In genomic region chr17:77116371-77116860, GRCh38 we compare ENCODE assay signal across 19 cellular contexts. TPM values are rescaled to one million over a fixed set of nuclear protein-coding genes. Genes with fewer than 3 reads are reported as not detected.
DNase-seq lines count a peak whose midpoint lies in the region; ATAC-seq and TF ChIP-seq lines count a peak whose summit lies in the region.
"Had no signal": no experiment of that assay in that cellular context is flagged by ENCODE, and none has a peak within 500 bp of the region (broad histone marks: within the 10 kb centered on the region; RNA-seq: fewer than 3 reads in every experiment).

No MANE protein-coding gene starts in this region.

- POLR2A ChIA-PET in Panc1 (lab: Charles Lee), result no interaction called here

- WGBS in testis, 2 donors, result 38 to 64% methylated on average over 3 of the region's 3 CpGs

- CTCF ChIA-PET in Panc1 (lab: Charles Lee), result interaction anchor here (0.9 kb wide), 1 partner anchor 55 kb away, joined by 3 read pairs; no protein-coding TSS in a partner anchor

- H3K4me1 Mint-ChIP-seq in nephron (peaks cover 45% of the 10 kb centered on the region), HFFc6 (ENCODE audit: low read depth) (peaks cover 10% of the 10 kb centered on the region)

- BruUV-seq in Panc1 (replicated peaks; lab: Mats Ljungman, UMichigan), result no TSS peak

- H3K4me1 ChIP-seq in Panc1 (ENCODE audit: control insufficient read depth, insufficient read depth, low read length) (peaks cover 27% of the 10 kb centered on the region), testis (peaks cover 25% of the 10 kb centered on the region)

- peak overlapping the region; percentile 41 to 99 (median 66) for H3K27ac Mint-ChIP-seq in nephron
- no peak overlapping the region for H3K27ac Mint-ChIP-seq in HFFc6
- H3K27ac Mint-ChIP-seq: stimulated activated naive CD8-positive, alpha-beta T cell treated with anti-CD3 and anti-CD28 coated beads, Interleukin-15, Interleukin-2, amounts not matched to agents 100 ng/mL and 50 ng/mL, for 24 hours had no signal

- TF ChIP-seq CTCF in Panc1 (IDR thresholded peaks at IDR 0.05) (no peak), nephron (IDR thresholded peaks at IDR 0.05; ENCODE audit: unreplicated experiment in 3 of 3) (no peak), testis (IDR thresholded peaks at IDR 0.05) (no peak), HFFc6 (IDR thresholded peaks at IDR 0.05) (no peak)

- no peak overlapping the region for H3K4me3 ChIP-seq in Panc1 (ENCODE audit: low read depth in 2 of 2, low read length in 2 of 2)
- H3K4me3 ChIP-seq in testis, result no peak overlapping the region
- H3K4me3 ChIP-seq: coronary artery had no signal

- ATAC-seq in Panc1 (no peak), HG03378 (IDR thresholded peaks at IDR 0.05; ENCODE audit: unreplicated experiment) (no peak)

- H3K27me3 Mint-ChIP-seq in nephron (ENCODE audit: low read depth) (no peaks in the 10 kb centered on the region), HFFc6 (ENCODE audit: insufficient read depth) (peaks cover 1% of the 10 kb centered on the region; the same call in 1 of the 2 replicates)
- H3K27me3 Mint-ChIP-seq: stimulated activated naive CD8-positive, alpha-beta T cell treated with anti-CD3 and anti-CD28 coated beads, Interleukin-15, Interleukin-2, amounts not matched to agents 100 ng/mL and 50 ng/mL, for 24 hours had no signal

- no peak for DNase-seq in Panc1 (ENCODE audit: low read depth, low spot score)
- DNase-seq in dermis blood vessel endothelial cell, result peak; percentile 92
- no peak for DNase-seq in testis
- DNase-seq in mucosa of gallbladder (ENCODE audit: low spot score), result no peak
- no peak for DNase-seq in NCI-H1694 treated with DMSO at 0.1 percent for 48 hours (lab: John Stamatoyannopoulos, UW)
- DNase-seq in HFFc6, result no peak
- DNase-seq: activated CD4-positive, CD25-positive, alpha-beta regulatory T cell treated with anti-CD3 and anti-CD28 coated beads, Interleukin-2, amount 50 U/mL, for 72 hours; activated effector memory CD4-positive, alpha-beta T cell treated with Interleukin-2 at 50 U/mL for 16 hours; EL; islet precursor cell; KG1; SHP77 treated with DMSO at 0.1 percent for 48 hours; stimulated activated CD4-positive, alpha-beta T cell treated with anti-CD3 and anti-CD28 coated beads, Interleukin-15, amount 100 ng/mL, for 24 hours; T-helper 2 cell had no signal

- H3K36me3 ChIP-seq in Panc1 (ENCODE audit: control insufficient read depth, insufficient read depth, low read length) (no peaks in the 10 kb centered on the region), testis (ENCODE audit: low read depth, missing control alignments) (no peaks in the 10 kb centered on the region)

- intact Hi-C loops in Panc1 (cut with micrococcal nuclease; ENCODE audit: unreplicated experiment), result no loop called here
- intact Hi-C loops in testis (cut with DNase I; ENCODE audit: low total_unique reads), result no loop called here

- H3K9me3 Mint-ChIP-seq in nephron (no peaks in the 10 kb centered on the region), HFFc6 (no peaks in the 10 kb centered on the region)
- H3K9me3 Mint-ChIP-seq: stimulated activated naive CD8-positive, alpha-beta T cell treated with anti-CD3 and anti-CD28 coated beads, Interleukin-15, Interleukin-2, amounts not matched to agents 100 ng/mL and 50 ng/mL, for 24 hours had no signal

- H3K27me3 ChIP-seq in Panc1 (ENCODE audit: control insufficient read depth, insufficient read depth, low read length) (no peaks in the 10 kb centered on the region), testis (no peaks in the 10 kb centered on the region)

- peak overlapping the region in 1 of 3 experiments; percentile 21 for H3K4me3 Mint-ChIP-seq in nephron
- no peak overlapping the region for H3K4me3 Mint-ChIP-seq in HFFc6
- H3K4me3 Mint-ChIP-seq: stimulated activated naive CD8-positive, alpha-beta T cell treated with anti-CD3 and anti-CD28 coated beads, Interleukin-15, Interleukin-2, amounts not matched to agents 100 ng/mL and 50 ng/mL, for 24 hours had no signal

- in situ Hi-C loops in Panc1 (cut with HindIII; ENCODE audit: low pct_unique_long_range_greater_than_20kb, low sequenced_read_pairs), result no loop called here

- TF ChIP-seq POLR2A in testis (IDR thresholded peaks at IDR 0.05), result no peak

- H3K27ac ChIP-seq in Panc1 (ENCODE audit: low read length) (peak overlapping the region; percentile 95), testis (peak overlapping the region; percentile 25 to 64)
- H3K27ac ChIP-seq: HL-60 had no signal

- H3K9me3 ChIP-seq in Panc1 (ENCODE audit: control insufficient read depth, insufficient read depth, low read depth, low read length), result no peaks in the 10 kb centered on the region
- H3K9me3 ChIP-seq in testis, result no peaks in the 10 kb centered on the region

- H3K36me3 Mint-ChIP-seq in nephron (ENCODE audit: low read depth) (no peaks in the 10 kb centered on the region), HFFc6 (ENCODE audit: low read depth) (no peaks in the 10 kb centered on the region)

RNA-seq across cellular contexts. Expression of gene SEC14L1, which starts 24.4 kb away (rescaled TPM):
- total RNA-seq in Panc1 (2021; ENCODE audit: unreplicated experiment) (279 TPM), dermis blood vessel endothelial cell (322 and 488 TPM in 2 replicates), testis (100 to 1,000 TPM; 240 to 262 TPM), mucosa of gallbladder (71.2 TPM)
- 156 TPM for polyA plus RNA-seq in Panc1 (2012; ENCODE audit: insufficient read length)
- polyA plus RNA-seq in testis (ENCODE audit: insufficient read depth, low read depth, low replicate concordance), result 143 TPM
- 10 to 100 TPM; 63.0 to 91.4 (median 75.0) TPM for total RNA-seq in HFFc6 (2021; fragmentation: NEBNext Ultra II Directional; extraction: Animal tissue kit (Norgen Biotek cat#: 25700))
